In genomic region chr7:151062399-151063211, GRCh38 we compare ENCODE assay signal across 8 cellular contexts. TPM values are rescaled to one million over a fixed set of nuclear protein-coding genes. Genes with fewer than 3 reads are reported as not detected.
DNase-seq lines count a peak whose midpoint lies in the region; ATAC-seq, FAIRE-seq and TF ChIP-seq lines count a peak whose summit lies in the region.

No MANE protein-coding gene starts in this region.

- peaks cover 40% of the 10 kb centered on the region for H3K4me1 ChIP-seq in HUES6 (ENCODE audit: control insufficient read depth, insufficient read depth, low read length)
- peaks cover 16 to 29% of the 10 kb centered on the region in 2 donors for H3K4me1 ChIP-seq in kidney (ENCODE audit: control insufficient read depth in 1 of 2, insufficient read depth in 1 of 2, low read depth in 1 of 2, low read length in 2 of 2)
- peaks cover 53% of the 10 kb centered on the region for H3K4me1 ChIP-seq in suprapubic skin

- DNase-seq in MCF 10A (ENCODE audit: unreplicated experiment) (peak; percentile 78), kidney (peak; percentile 87), suprapubic skin (ENCODE audit: low spot score in 2 of 2) (no peak), DMS114 treated with DMSO at 0.1 percent for 48 hours (lab: John Stamatoyannopoulos, UW; ENCODE audit: unreplicated experiment) (no peak)
- no peak for DNase-seq in stimulated activated CD4-positive, alpha-beta T cell treated with anti-CD3 and anti-CD28 coated beads, Interleukin-2, amount 100 ng/mL, for 24 hours

- TF ChIP-seq POLR2A in suprapubic skin (IDR thresholded peaks at IDR 0.05), result no peak

- H3K9me3 ChIP-seq in HUES6 (ENCODE audit: control insufficient read depth, insufficient read depth, low read depth, low read length) (no peaks in the 10 kb centered on the region), kidney (ENCODE audit: control insufficient read depth in 1 of 2, low read length in 2 of 2) (no peaks in the 10 kb centered on the region), suprapubic skin (no peaks in the 10 kb centered on the region)

- no peak for ATAC-seq in HG03442 (IDR thresholded peaks at IDR 0.05; ENCODE audit: unreplicated experiment)
- ATAC-seq in HG02571 (IDR thresholded peaks at IDR 0.05; ENCODE audit: unreplicated experiment), result no peak

- intact Hi-C loops in MCF 10A (cut with micrococcal nuclease) (no loop called here), kidney (cut with DNase I) (no loop called here)

- H3K9ac ChIP-seq in HUES6 (ENCODE audit: low read length) (peak overlapping the region; percentile 84), kidney (ENCODE audit: low read length in 2 of 2) (peak overlapping the region in 1 of 2 donors; percentile 65)

- H3K27me3 Mint-ChIP-seq in MCF 10A (ENCODE audit: insufficient read depth, unreplicated experiment), result no peaks in the 10 kb centered on the region

- no TSS peak for BruUV-seq in MCF 10A (replicated peaks; lab: Mats Ljungman, UMichigan)

- H3K27me3 ChIP-seq in HUES6 (ENCODE audit: control insufficient read depth, insufficient read depth, low read length), result no peaks in the 10 kb centered on the region
- no peaks in the 10 kb centered on the region for H3K27me3 ChIP-seq in suprapubic skin

- peaks cover 47% of the 10 kb centered on the region for H3K36me3 Mint-ChIP-seq in MCF 10A (ENCODE audit: insufficient read depth, unreplicated experiment)

- H3K9me3 Mint-ChIP-seq in MCF 10A (ENCODE audit: unreplicated experiment), result no peaks in the 10 kb centered on the region

- peak overlapping the region; percentile 67 for H3K27ac Mint-ChIP-seq in MCF 10A (ENCODE audit: low read depth, unreplicated experiment)

- H3K27ac ChIP-seq in HUES6 (ENCODE audit: low read depth, low read length) (peak overlapping the region; percentile 90), kidney (ENCODE audit: low read depth in 2 of 2, low read length in 2 of 2) (peak overlapping the region; percentile 83 to 88), suprapubic skin (peak overlapping the region; percentile 72)

- TF ChIP-seq CTCF in MCF 10A (IDR thresholded peaks at IDR 0.05; ENCODE audit: unreplicated experiment), result no peak
- TF ChIP-seq CTCF in kidney (IDR thresholded peaks at IDR 0.05; ENCODE audit: borderline replicate concordance, extremely low read depth, insufficient read depth), result peak; percentile 6
- TF ChIP-seq CTCF in suprapubic skin (IDR thresholded peaks at IDR 0.05), result no peak

- H3K4me3 ChIP-seq in HUES6 (ENCODE audit: low read depth, low read length) (peak overlapping the region; percentile 70), kidney (ENCODE audit: low read length in 2 of 2) (peak overlapping the region; percentile 45 to 57), suprapubic skin (peak overlapping the region; percentile 35)

- TF ChIP-seq EP300 in suprapubic skin (IDR thresholded peaks at IDR 0.05), result no peak

- H3K4me1 Mint-ChIP-seq in MCF 10A (ENCODE audit: insufficient read depth, unreplicated experiment), result peaks cover 28% of the 10 kb centered on the region

- WGBS in suprapubic skin, result 57% methylated on average over 29 of the region's 43 CpGs

- CTCF ChIA-PET in MCF 10A (lab: Yijun Ruan, JAX), result interaction anchor here (0.7 to 4.6 kb wide), 10 partner anchors 11 to 160 kb away, joined by 3 to 42 read pairs (median 3); partner anchors contain the start of genes ABCB8 and FASTK

- POLR2A ChIA-PET in MCF 10A (lab: Yijun Ruan, JAX), result interaction anchor here (0.5 to 8.4 kb wide), 11 partner anchors 10 to 50 kb away, joined by 3 to 151 read pairs (median 4); partner anchors contain the start of genes ABCB8, AGAP3, FASTK and TMUB1

- FAIRE-seq in kidney (lab: Jason Lieb, UNC), result no peak

- peak overlapping the region; percentile 97 for H3K4me3 Mint-ChIP-seq in MCF 10A (ENCODE audit: unreplicated experiment)

- H3K36me3 ChIP-seq in HUES6 (ENCODE audit: control insufficient read depth, insufficient read depth, low read length) (peaks cover 32% of the 10 kb centered on the region), kidney (ENCODE audit: control insufficient read depth in 1 of 2, insufficient read depth in 2 of 2, low read length in 2 of 2) (peaks cover 13 to 19% of the 10 kb centered on the region in 2 donors), suprapubic skin (peaks cover 46% of the 10 kb centered on the region)

RNA-seq across cellular contexts. Expression of gene SLC4A2, which starts 3.2 kb away (rescaled TPM):
- total RNA-seq in MCF 10A (2022) (112 and 114 TPM in 2 replicates), kidney (104 TPM), suprapubic skin (10 to 100 TPM; 31.9 to 78.7 (median 59.7) TPM)
- 150 TPM for polyA plus RNA-seq in kidney (ENCODE audit: insufficient read depth, low read depth, low replicate concordance)

RNA-seq across cellular contexts. Expression of gene CDK5, which starts 4.9 kb away (rescaled TPM):
- total RNA-seq in MCF 10A (2022), result 11.8 and 12.2 TPM in 2 replicates
- total RNA-seq in kidney, result 9.1 TPM
- 21.5 TPM for polyA plus RNA-seq in kidney (ENCODE audit: insufficient read depth, low read depth, low replicate concordance)
- total RNA-seq in suprapubic skin, result 10 to 100 TPM in 3 of 4 donors, 1 to 10 TPM in 1; 7.7 to 14.7 (median 13.4) TPM

RNA-seq across cellular contexts. Expression of gene ASIC3, which starts 14.3 kb away (rescaled TPM):
- total RNA-seq in MCF 10A (2022), result 3.9 and 8.8 TPM in 2 replicates
- total RNA-seq in kidney, result 1.9 TPM
- polyA plus RNA-seq in kidney (ENCODE audit: insufficient read depth, low read depth, low replicate concordance), result 3.1 TPM
- total RNA-seq in suprapubic skin, result 1 to 10 TPM; 2.6 to 8.7 (median 4.1) TPM

RNA-seq across cellular contexts. Expression of gene FASTK, which starts 18.0 kb away (rescaled TPM):
- total RNA-seq in MCF 10A (2022) (79.3 and 83.6 TPM in 2 replicates), kidney (71.2 TPM), suprapubic skin (100 to 1,000 TPM in 2 of 4 donors, 10 to 100 TPM in 2; 76.8 to 102 (median 90.9) TPM)
- 116 TPM for polyA plus RNA-seq in kidney (ENCODE audit: insufficient read depth, low read depth, low replicate concordance)

RNA-seq across cellular contexts. Expression of gene TMUB1, which starts 20.7 kb away (rescaled TPM):
- total RNA-seq in MCF 10A (2022) (25.7 and 30.1 TPM in 2 replicates), kidney (36.9 TPM), suprapubic skin (10 to 100 TPM; 32.5 to 50.3 (median 45.7) TPM)
- 79.9 TPM for polyA plus RNA-seq in kidney (ENCODE audit: insufficient read depth, low read depth, low replicate concordance)

Comparison
In these comparisons a context has a peak if more than half of its experiments do, and no peak if none do; other contexts are left out.
1. DNase-seq: peak in MCF 10A (single experiment) and kidney (single experiment); none in suprapubic skin (0 of 2), stimulated activated CD4-positive, alpha-beta T cell treated with anti-CD3 and anti-CD28 coated beads, Interleukin-2, amount 100 ng/mL, for 24 hours (0 of 2) and DMS114 treated with DMSO at 0.1 percent for 48 hours (single experiment).
2. Peak in every context shown above with its lines, with median percentiles within 50 percentile points of each other: H3K27ac ChIP-seq and H3K4me3 ChIP-seq.